1 cellular context compared by ENCODE assay signal in the genomic region with DNA sequence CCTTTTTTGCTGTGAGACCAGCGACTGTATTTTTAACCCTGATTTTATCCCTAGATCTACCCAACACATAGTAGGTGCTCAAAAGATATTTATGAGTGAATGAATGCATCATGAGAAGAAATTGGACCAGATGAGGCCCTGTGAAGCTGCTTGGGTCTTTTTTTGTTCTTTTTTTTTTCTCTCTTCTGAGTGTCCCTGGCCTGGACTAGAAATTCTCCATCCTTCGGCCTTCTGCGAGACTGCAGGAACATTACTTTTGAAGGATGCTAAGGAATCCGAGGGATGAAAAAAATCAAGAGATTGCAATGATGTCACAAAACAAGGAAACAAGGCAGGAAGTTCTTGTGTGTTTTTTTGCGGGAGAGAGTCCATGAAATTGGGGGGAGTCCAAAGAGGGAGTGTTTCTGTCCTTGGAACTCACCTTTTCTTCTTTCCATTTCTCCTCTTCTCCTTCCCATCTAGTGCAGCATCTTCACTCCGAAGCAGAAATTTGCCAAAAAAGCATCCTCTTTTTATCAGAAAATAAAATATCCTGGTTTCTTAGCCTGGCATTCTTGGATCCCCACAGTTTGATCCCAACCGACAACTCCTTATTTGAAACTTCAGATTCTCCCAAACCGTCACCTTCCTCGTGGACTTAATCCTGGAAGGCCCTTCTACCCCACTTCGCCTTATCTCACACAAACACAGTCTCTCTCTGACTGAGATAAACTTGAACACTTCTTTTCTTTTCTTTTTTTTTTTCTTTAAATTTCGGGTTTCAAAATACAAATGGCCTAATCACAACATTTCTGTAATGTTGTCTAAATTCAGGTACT.
TF ChIP-seq lines count a peak whose summit lies in the region.

No MANE protein-coding gene starts in this region.

TF ChIP-seq in SK-N-SH treated with all-trans-retinoic acid at 6 μM for 48 hours, 23 proteins besides CTCF, POLR2A, EP300 and RAD21 (continued from another document):
- TF ChIP-seq, protein P1, sequence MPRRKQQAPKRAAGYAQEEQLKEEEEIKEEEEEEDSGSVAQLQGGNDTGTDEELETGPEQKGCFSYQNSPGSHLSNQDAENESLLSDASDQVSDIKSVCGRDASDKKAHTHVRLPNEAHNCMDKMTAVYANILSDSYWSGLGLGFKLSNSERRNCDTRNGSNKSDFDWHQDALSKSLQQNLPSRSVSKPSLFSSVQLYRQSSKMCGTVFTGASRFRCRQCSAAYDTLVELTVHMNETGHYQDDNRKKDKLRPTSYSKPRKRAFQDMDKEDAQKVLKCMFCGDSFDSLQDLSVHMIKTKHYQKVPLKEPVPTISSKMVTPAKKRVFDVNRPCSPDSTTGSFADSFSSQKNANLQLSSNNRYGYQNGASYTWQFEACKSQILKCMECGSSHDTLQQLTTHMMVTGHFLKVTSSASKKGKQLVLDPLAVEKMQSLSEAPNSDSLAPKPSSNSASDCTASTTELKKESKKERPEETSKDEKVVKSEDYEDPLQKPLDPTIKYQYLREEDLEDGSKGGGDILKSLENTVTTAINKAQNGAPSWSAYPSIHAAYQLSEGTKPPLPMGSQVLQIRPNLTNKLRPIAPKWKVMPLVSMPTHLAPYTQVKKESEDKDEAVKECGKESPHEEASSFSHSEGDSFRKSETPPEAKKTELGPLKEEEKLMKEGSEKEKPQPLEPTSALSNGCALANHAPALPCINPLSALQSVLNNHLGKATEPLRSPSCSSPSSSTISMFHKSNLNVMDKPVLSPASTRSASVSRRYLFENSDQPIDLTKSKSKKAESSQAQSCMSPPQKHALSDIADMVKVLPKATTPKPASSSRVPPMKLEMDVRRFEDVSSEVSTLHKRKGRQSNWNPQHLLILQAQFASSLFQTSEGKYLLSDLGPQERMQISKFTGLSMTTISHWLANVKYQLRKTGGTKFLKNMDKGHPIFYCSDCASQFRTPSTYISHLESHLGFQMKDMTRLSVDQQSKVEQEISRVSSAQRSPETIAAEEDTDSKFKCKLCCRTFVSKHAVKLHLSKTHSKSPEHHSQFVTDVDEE (CRISPR knock-in tag; IDR thresholded peaks at IDR 0.05), result no peak
- TF ChIP-seq ISL1 (CRISPR knock-in tag; IDR thresholded peaks at IDR 0.05) (no peak), ZFP30 (CRISPR knock-in tag; IDR thresholded peaks at IDR 0.05) (no peak), ZNF8 (CRISPR knock-in tag; IDR thresholded peaks at IDR 0.05) (no peak), OSR1 (CRISPR knock-in tag; IDR thresholded peaks at IDR 0.05) (no peak), PPARA (CRISPR knock-in tag; IDR thresholded peaks at IDR 0.05; ENCODE audit: borderline replicate concordance) (no peak), CSDC2 (CRISPR knock-in tag; IDR thresholded peaks at IDR 0.05) (no peak), TCF4 (CRISPR knock-in tag; IDR thresholded peaks at IDR 0.05; ENCODE audit: borderline replicate concordance) (no peak)
- TF ChIP-seq, protein P2, sequence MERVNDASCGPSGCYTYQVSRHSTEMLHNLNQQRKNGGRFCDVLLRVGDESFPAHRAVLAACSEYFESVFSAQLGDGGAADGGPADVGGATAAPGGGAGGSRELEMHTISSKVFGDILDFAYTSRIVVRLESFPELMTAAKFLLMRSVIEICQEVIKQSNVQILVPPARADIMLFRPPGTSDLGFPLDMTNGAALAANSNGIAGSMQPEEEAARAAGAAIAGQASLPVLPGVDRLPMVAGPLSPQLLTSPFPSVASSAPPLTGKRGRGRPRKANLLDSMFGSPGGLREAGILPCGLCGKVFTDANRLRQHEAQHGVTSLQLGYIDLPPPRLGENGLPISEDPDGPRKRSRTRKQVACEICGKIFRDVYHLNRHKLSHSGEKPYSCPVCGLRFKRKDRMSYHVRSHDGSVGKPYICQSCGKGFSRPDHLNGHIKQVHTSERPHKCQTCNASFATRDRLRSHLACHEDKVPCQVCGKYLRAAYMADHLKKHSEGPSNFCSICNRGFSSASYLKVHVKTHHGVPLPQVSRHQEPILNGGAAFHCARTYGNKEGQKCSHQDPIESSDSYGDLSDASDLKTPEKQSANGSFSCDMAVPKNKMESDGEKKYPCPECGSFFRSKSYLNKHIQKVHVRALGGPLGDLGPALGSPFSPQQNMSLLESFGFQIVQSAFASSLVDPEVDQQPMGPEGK (CRISPR knock-in tag; IDR thresholded peaks at IDR 0.05; ENCODE audit: borderline replicate concordance), result no peak
TF ChIP-seq in SK-N-SH treated with all-trans-retinoic acid at 6 μM for 48 hours: peak in this region for 0.
